7 cellular contexts compared by ENCODE assay signal in the genomic region with DNA sequence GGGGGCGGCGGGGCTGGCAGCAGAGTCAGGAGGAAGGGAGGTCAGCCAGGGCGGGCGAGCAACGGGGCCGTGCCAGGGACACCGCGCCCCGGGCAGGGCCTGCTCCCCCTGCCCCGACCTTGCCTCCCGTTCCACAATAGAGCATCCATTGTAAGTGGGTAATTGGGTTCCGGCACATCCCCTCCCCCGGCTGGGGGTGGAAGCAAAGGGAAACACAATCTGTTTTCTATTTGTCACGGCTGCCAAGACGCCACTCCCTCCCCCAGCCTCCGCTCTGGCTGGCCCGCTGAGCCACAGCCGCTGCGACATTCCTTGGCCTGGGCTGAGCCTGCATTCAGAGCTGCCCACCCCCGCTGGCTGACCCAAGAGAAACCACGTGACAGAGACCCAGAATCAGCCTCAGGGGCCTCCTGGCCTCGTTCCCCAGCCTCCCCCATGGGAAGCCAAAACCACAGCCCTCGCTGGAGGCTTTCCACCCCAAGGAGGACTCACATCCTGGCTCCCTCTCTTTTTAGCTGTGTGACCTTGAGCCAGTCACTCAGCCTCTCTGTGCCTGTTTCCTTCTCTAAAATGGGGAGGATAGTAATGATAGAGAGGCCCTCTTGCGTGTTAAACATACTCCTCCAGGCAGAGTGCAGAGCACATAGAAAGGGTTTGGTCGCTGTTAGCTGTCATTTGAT.
DNase-seq lines count a peak whose midpoint lies in the region; ATAC-seq, FAIRE-seq and TF ChIP-seq lines count a peak whose summit lies in the region.

No MANE protein-coding gene starts in this region.

- dilution Hi-C loops in endothelial cell of umbilical vein (cut with MboI; ENCODE audit: extremely low pct_ligation_motif_present, low sequenced_read_pairs) = no loop called here

- H3K4ac ChIP-seq in mesenchymal stem cell (ENCODE audit: low read depth in 1 of 2, low read length in 2 of 2) = peak overlapping the region; percentile 39 to 80

- TF ChIP-seq CTCF in endothelial cell of umbilical vein (IDR thresholded peaks at IDR 0.05; ENCODE audit: extremely low read depth in 1 of 2, insufficient read depth in 1 of 2, low read depth in 1 of 2, low read length in 2 of 2) = no peak

- no peak overlapping the region for H3K23ac ChIP-seq in mesenchymal stem cell (ENCODE audit: low read length in 2 of 2)

- BruUV-seq in endothelial cell of umbilical vein (replicated peaks; lab: Mats Ljungman, UMichigan) = TSS peak; percentile 33

- H3K18ac ChIP-seq in mesenchymal stem cell (ENCODE audit: low read depth in 1 of 2, low read length in 2 of 2) = peak overlapping the region; percentile 91 to 97

- H2BK12ac ChIP-seq in mesenchymal stem cell (ENCODE audit: low read length in 2 of 2) = peak overlapping the region; percentile 91 to 99

- H3K9me1 ChIP-seq in endothelial cell of umbilical vein (replicated peaks; ENCODE audit: control insufficient read depth, extremely low read depth, insufficient read depth, low read length) = no peaks in the 10 kb centered on the region

- H3K27ac ChIP-seq in endothelial cell of umbilical vein (ENCODE audit: insufficient read depth, low read depth, low read length) (peak overlapping the region; percentile 78), mesenchymal stem cell (ENCODE audit: low read length, poor library complexity, severe bottlenecking) (peak overlapping the region; percentile 51), subcutaneous abdominal adipose tissue (ENCODE audit: low read depth, low read length) (peak overlapping the region; percentile 70)

- H3K4me2 ChIP-seq in endothelial cell of umbilical vein (ENCODE audit: insufficient read depth, low read length) (peak overlapping the region; percentile 11), mesenchymal stem cell (ENCODE audit: low read length, poor library complexity, severe bottlenecking) (peak overlapping the region; percentile 12)

- H4K8ac ChIP-seq in mesenchymal stem cell (ENCODE audit: low read length) = peak overlapping the region; percentile 82

- ATAC-seq in GM18517 (IDR thresholded peaks at IDR 0.05; ENCODE audit: unreplicated experiment) = no peak

- no peaks in the 10 kb centered on the region for H3K79me1 ChIP-seq in mesenchymal stem cell (replicated peaks; ENCODE audit: low read length, poor library complexity, severe bottlenecking)

- TF ChIP-seq POLR2A in GM12891 (IDR thresholded peaks at IDR 0.05; ENCODE audit: low read depth, low read length) (no peak), endothelial cell of umbilical vein (IDR thresholded peaks at IDR 0.05; ENCODE audit: low read depth, low read length) (peak; percentile 45)

- peak overlapping the region; percentile 32 for H2AK5ac ChIP-seq in mesenchymal stem cell (ENCODE audit: low read length, severe bottlenecking)

- H3K9ac ChIP-seq in endothelial cell of umbilical vein (replicated peaks; ENCODE audit: extremely low read depth, insufficient read depth, low read length) = peak overlapping the region; percentile 55
- H3K9ac ChIP-seq in mesenchymal stem cell (ENCODE audit: low read length) = peak overlapping the region; percentile 66
- H3K9ac ChIP-seq in subcutaneous abdominal adipose tissue (ENCODE audit: low read length in 5 of 5) = peak overlapping the region in 2 of 5 donors; percentile 47 to 48

- peak overlapping the region; percentile 87 for H2BK15ac ChIP-seq in mesenchymal stem cell (ENCODE audit: low read depth, poor library complexity, severe bottlenecking)

- CTCF ChIA-PET in endothelial cell of umbilical vein (lab: Charles Lee) = interaction anchor here (1.5 to 2.7 kb wide), 2 partner anchors 19 to 25 kb away, joined by 3 to 17 read pairs; no protein-coding TSS in a partner anchor

- H3K14ac ChIP-seq in mesenchymal stem cell (ENCODE audit: low read length in 2 of 2) = peak overlapping the region in 1 of 2 experiments; percentile 61

- H3K4me1 ChIP-seq in endothelial cell of umbilical vein (ENCODE audit: control insufficient read depth, extremely low read depth, insufficient read depth, low read length) (peaks cover 31% of the 10 kb centered on the region), mesenchymal stem cell (ENCODE audit: control insufficient read depth, insufficient read depth, low read depth, low read length) (peaks cover 34% of the 10 kb centered on the region), subcutaneous abdominal adipose tissue (ENCODE audit: control insufficient read depth in 5 of 5, insufficient read depth in 5 of 5, low read length in 5 of 5) (peaks cover 6 to 23% (median 20%) of the 10 kb centered on the region in 5 donors)

- WGBS in mesenchymal stem cell = 12% methylated on average over 25 of the region's 25 CpGs

- POLR2A ChIA-PET in endothelial cell of umbilical vein (lab: Charles Lee) = interaction anchor here (1.2 kb wide), 1 partner anchor 26 kb away, joined by 5 read pairs; no protein-coding TSS in a partner anchor

- no peaks in the 10 kb centered on the region for H3K36me3 ChIP-seq in endothelial cell of umbilical vein (ENCODE audit: control insufficient read depth in 2 of 2, extremely low read depth in 1 of 2, insufficient read depth in 2 of 2, low read length in 2 of 2)
- no peaks in the 10 kb centered on the region for H3K36me3 ChIP-seq in mesenchymal stem cell (ENCODE audit: control insufficient read depth in 1 of 2, insufficient read depth in 2 of 2, low read depth in 1 of 2, low read length in 2 of 2)
- H3K36me3 ChIP-seq in subcutaneous abdominal adipose tissue (ENCODE audit: control insufficient read depth in 5 of 5, insufficient read depth in 5 of 5, low read length in 5 of 5) = no peaks in the 10 kb centered on the region

- H3K79me2 ChIP-seq in endothelial cell of umbilical vein (ENCODE audit: control insufficient read depth, insufficient read depth, low read length) = no peaks in the 10 kb centered on the region

- no peaks in the 10 kb centered on the region for H4K20me1 ChIP-seq in endothelial cell of umbilical vein (replicated peaks; ENCODE audit: control insufficient read depth, extremely low read depth, insufficient read depth, low read length)

- no peak overlapping the region for H2BK5ac ChIP-seq in mesenchymal stem cell (ENCODE audit: low read depth, low read length, poor library complexity, severe bottlenecking)

- H4K91ac ChIP-seq in mesenchymal stem cell (ENCODE audit: low read length) = peak overlapping the region; percentile 93

- peak overlapping the region; percentile 92 for H2BK120ac ChIP-seq in mesenchymal stem cell (ENCODE audit: low read depth, low read length)

- DNase-seq in GM12891 (ENCODE audit: insufficient read length, low spot score) (peak; percentile 49), NCI-H1436 treated with DMSO at 0.1 percent for 48 hours (lab: John Stamatoyannopoulos, UW) (peak; percentile 36), T1000 (lab: John Stamatoyannopoulos, UW) (peak; percentile 80), endothelial cell of umbilical vein (ENCODE audit: low read depth, low spot score) (peak; percentile 94), mesenchymal stem cell (peak; percentile 90)

- no peak overlapping the region for H3K4me3 ChIP-seq in endothelial cell of umbilical vein (replicated peaks in 1 of 3; ENCODE audit: insufficient read depth in 1 of 3, low read depth in 1 of 3, low read length in 3 of 3)
- H3K4me3 ChIP-seq in mesenchymal stem cell (ENCODE audit: insufficient read depth in 1 of 2, low read depth in 1 of 2, low read length in 2 of 2) = peak overlapping the region in 1 of 2 experiments; percentile 1
- H3K4me3 ChIP-seq in subcutaneous abdominal adipose tissue (ENCODE audit: low read depth in 1 of 5, low read length in 5 of 5) = peak overlapping the region in 1 of 5 donors; percentile 39

- intact Hi-C loops in endothelial cell of umbilical vein (cut with micrococcal nuclease) = loop anchor here (1.0 to 5.0 kb wide), 10 partner anchors 21 to 359 kb away; a partner anchor contains a TSS

- H2AFZ ChIP-seq in endothelial cell of umbilical vein (ENCODE audit: low read depth, low read length) (peak overlapping the region; percentile 24), mesenchymal stem cell (ENCODE audit: low read depth, low read length) (peak overlapping the region; percentile 6)

- H3K9me3 ChIP-seq in endothelial cell of umbilical vein (replicated peaks; ENCODE audit: control insufficient read depth, insufficient read depth, low read length) (no peaks in the 10 kb centered on the region), mesenchymal stem cell (ENCODE audit: control insufficient read depth, low read length) (no peaks in the 10 kb centered on the region), subcutaneous abdominal adipose tissue (ENCODE audit: control insufficient read depth in 5 of 5, low read length in 5 of 5) (no peaks in the 10 kb centered on the region)

- H3K27me3 ChIP-seq in endothelial cell of umbilical vein (ENCODE audit: control insufficient read depth in 2 of 2, insufficient read depth in 2 of 2, low read length in 2 of 2) (no peaks in the 10 kb centered on the region), mesenchymal stem cell (ENCODE audit: control insufficient read depth in 1 of 2, insufficient read depth in 1 of 2, low read length in 2 of 2) (no peaks in the 10 kb centered on the region), subcutaneous abdominal adipose tissue (ENCODE audit: control insufficient read depth in 5 of 5, insufficient read depth in 4 of 5, low read length in 5 of 5) (no peaks in the 10 kb centered on the region)

- FAIRE-seq in GM12891 (lab: Jason Lieb, UNC) (peak; percentile 66), endothelial cell of umbilical vein (lab: Jason Lieb, UNC) (peak; percentile 94)

TF ChIP-seq in GM12891, 5 proteins besides CTCF, POLR2A, EP300 and RAD21:
- no peak for TF ChIP-seq SPI1 (IDR thresholded peaks at IDR 0.05; ENCODE audit: low read depth, low read length)
- TF ChIP-seq POLR2AphosphoS5 (IDR thresholded peaks at IDR 0.05; ENCODE audit: low read depth, low read length) = no peak
- no peak for TF ChIP-seq PAX5 (IDR thresholded peaks at IDR 0.05; ENCODE audit: insufficient read depth, low read length, severe bottlenecking)
- TF ChIP-seq TAF1 (IDR thresholded peaks at IDR 0.05; ENCODE audit: low read depth, low read length) = no peak
- no peak for TF ChIP-seq POU2F2 (IDR thresholded peaks at IDR 0.05; ENCODE audit: low read depth, low read length)
TF ChIP-seq in GM12891: peak in this region for 0.

TF ChIP-seq in endothelial cell of umbilical vein, 7 proteins besides CTCF, POLR2A, EP300 and RAD21:
- peak; percentile 85 for TF ChIP-seq POLR2AphosphoS5 (IDR thresholded peaks at IDR 0.05; ENCODE audit: insufficient read depth, low read depth, low read length)
- TF ChIP-seq, protein P1, sequence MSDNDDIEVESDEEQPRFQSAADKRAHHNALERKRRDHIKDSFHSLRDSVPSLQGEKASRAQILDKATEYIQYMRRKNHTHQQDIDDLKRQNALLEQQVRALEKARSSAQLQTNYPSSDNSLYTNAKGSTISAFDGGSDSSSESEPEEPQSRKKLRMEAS (IDR thresholded peaks at IDR 0.05; ENCODE audit: insufficient read depth, insufficient read length) = no peak
- TF ChIP-seq JUN (IDR thresholded peaks at IDR 0.05; ENCODE audit: borderline replicate concordance, insufficient read depth, insufficient read length, low read depth) = no peak
- peak; percentile 38 for TF ChIP-seq FOS (IDR thresholded peaks at IDR 0.05; ENCODE audit: borderline replicate concordance, insufficient read depth, low read length)

Comparison
In these comparisons a context has a peak if more than half of its experiments do, and no peak if none do; other contexts are left out.
1. DNase-seq: peak in every context shown above with its lines; median percentile 94 in endothelial cell of umbilical vein; 90 in mesenchymal stem cell; 80 in T1000; 49 in GM12891; 36 in NCI-H1436 treated with DMSO at 0.1 percent for 48 hours.